ENCODE assay signal across 9 cellular contexts in the genomic region with DNA sequence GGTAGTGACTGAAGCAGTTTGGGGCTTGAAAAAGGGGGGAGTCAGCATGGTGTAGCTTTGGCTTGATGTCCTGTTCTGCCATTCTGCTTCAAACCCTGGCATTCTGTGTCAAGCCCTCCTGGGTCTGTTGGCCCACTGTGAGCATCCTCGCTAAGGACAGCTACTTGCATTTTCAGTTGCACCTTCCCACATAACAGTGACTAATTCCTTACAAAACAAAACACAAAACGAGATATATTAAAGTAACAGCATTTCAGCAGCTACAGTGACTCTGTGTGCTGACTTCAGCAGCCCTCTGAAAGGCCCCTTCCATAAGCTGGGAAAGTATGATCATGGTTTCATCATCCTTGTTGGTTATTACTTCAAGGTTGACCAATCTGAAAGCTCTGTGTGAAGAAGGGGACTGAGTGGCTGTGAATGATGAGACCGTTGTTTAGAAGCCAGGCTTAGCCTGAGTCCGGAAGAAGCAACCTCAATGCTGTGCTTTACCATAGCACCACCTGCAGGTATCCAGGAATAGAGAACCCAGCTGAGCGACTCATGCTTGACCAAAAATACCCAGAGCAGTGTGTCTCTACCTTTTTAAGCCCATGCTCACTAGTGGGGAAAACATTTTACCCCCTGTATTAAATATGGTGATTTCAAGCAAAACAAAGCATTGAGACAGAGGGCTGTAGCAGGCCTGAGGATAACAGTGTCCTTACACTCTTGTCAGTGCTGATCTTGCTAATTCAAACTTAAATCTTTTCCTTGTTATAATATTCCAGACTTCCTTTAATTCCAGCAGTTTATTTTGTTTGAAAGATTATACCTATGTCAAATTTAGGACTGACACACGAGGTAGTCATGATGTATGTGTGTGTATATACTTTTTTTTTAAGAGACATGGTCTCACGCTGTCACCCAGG. TPM values are rescaled to one million over a fixed set of nuclear protein-coding genes. Genes with fewer than 3 reads are reported as not detected.
A peak's percentile ranks its signal among the peaks of the same experiment; 100 is the strongest.
DNase-seq lines count a peak whose midpoint lies in the region; ATAC-seq and TF ChIP-seq lines count a peak whose summit lies in the region.
"Had no signal": no experiment of that assay in that cellular context is flagged by ENCODE, and none has a peak within 500 bp of the region (broad histone marks: within the 10 kb centered on the region; RNA-seq: fewer than 3 reads in every experiment).

No MANE protein-coding gene starts in this region.

- CTCF ChIA-PET in Caco-2 (lab: Charles Lee), result interaction anchor here (0.6 to 2.8 kb wide), 10 partner anchors 18 to 263 kb away, joined by 3 to 75 read pairs (median 4); a partner anchor contains a TSS

- no peak overlapping the region for H3K27ac ChIP-seq in heart left ventricle

- no peaks in the 10 kb centered on the region for H3K36me3 Mint-ChIP-seq in Caco-2 (ENCODE audit: insufficient read depth, unreplicated experiment)
- no peaks in the 10 kb centered on the region for H3K36me3 Mint-ChIP-seq in activated naive CD8-positive, alpha-beta T cell treated with anti-CD3 and anti-CD28 coated beads for 36 hours

- POLR2A ChIA-PET in Caco-2 (lab: Charles Lee), result interaction anchor here (2.6 kb wide), 1 partner anchor 172 kb away, joined by 14 read pairs; a partner anchor contains a TSS

- ATAC-seq in GM18909 (IDR thresholded peaks at IDR 0.05; ENCODE audit: poor library complexity, unreplicated experiment) (peak; percentile 92), HG03064 (IDR thresholded peaks at IDR 0.05; ENCODE audit: low read depth, unreplicated experiment) (peak; percentile 81), heart left ventricle (peak in 3 of 4 donors; percentile 86 to 92 (median 89))

- TF ChIP-seq CTCF in Caco-2 (IDR thresholded peaks at IDR 0.05; ENCODE audit: insufficient read depth in 1 of 2, low read depth in 1 of 2, low read length in 1 of 2, severe bottlenecking in 1 of 2, unreplicated experiment in 1 of 2) (peak; percentile 56 to 64), heart left ventricle (IDR thresholded peaks at IDR 0.05) (peak; percentile 49 to 78 (median 60))

- peaks cover 15% of the 10 kb centered on the region for H3K4me1 Mint-ChIP-seq in Caco-2 (ENCODE audit: low read depth, unreplicated experiment)
- peaks cover 6% of the 10 kb centered on the region for H3K4me1 Mint-ChIP-seq in activated naive CD8-positive, alpha-beta T cell treated with anti-CD3 and anti-CD28 coated beads for 36 hours

- H3K9me3 ChIP-seq in Caco-2 (no peaks in the 10 kb centered on the region), heart left ventricle (no peaks in the 10 kb centered on the region)

- BruUV-seq in Caco-2 (replicated peaks; lab: Mats Ljungman, UMichigan), result no TSS peak

- no peak for TF ChIP-seq POLR2A in heart left ventricle (IDR thresholded peaks at IDR 0.05)

- H3K4me1 ChIP-seq in Caco-2 (peaks cover 17% of the 10 kb centered on the region; the same call in 1 of the 2 replicates), heart left ventricle (peaks cover 0 to 2% (median 0%) of the 10 kb centered on the region in 12 donors)

- no peaks in the 10 kb centered on the region for H3K27me3 Mint-ChIP-seq in Caco-2 (ENCODE audit: insufficient read depth, unreplicated experiment)
- no peaks in the 10 kb centered on the region for H3K27me3 Mint-ChIP-seq in activated naive CD8-positive, alpha-beta T cell treated with anti-CD3 and anti-CD28 coated beads for 36 hours
- H3K27me3 Mint-ChIP-seq: activated naive CD8-positive, alpha-beta T cell had no signal

- WGBS in heart left ventricle, 4 donors, result 36 to 45% (median 39%) methylated on average over 7 of the region's 7 CpGs

- intact Hi-C loops in Caco-2 (cut with micrococcal nuclease; ENCODE audit: unreplicated experiment), result loop anchor here (1.0 kb wide), 1 partner anchor 171 kb away; no protein-coding TSS in a partner anchor
- intact Hi-C loops in heart left ventricle (cut with DNase I), result loop anchor here in 9 of 10 donors (1.0 to 5.0 kb wide), 4 partner anchors 168 to 173 kb away; a partner anchor contains a TSS

- H3K27ac Mint-ChIP-seq in Caco-2 (ENCODE audit: unreplicated experiment), result no peak overlapping the region
- H3K27ac Mint-ChIP-seq in activated naive CD8-positive, alpha-beta T cell treated with anti-CD3 and anti-CD28 coated beads for 36 hours, result peak overlapping the region; percentile 3
- H3K27ac Mint-ChIP-seq: activated naive CD8-positive, alpha-beta T cell had no signal

- H3K27me3 ChIP-seq in Caco-2 (replicated peaks; ENCODE audit: control insufficient read depth, insufficient read depth, low read length), result no peaks in the 10 kb centered on the region
- no peaks in the 10 kb centered on the region for H3K27me3 ChIP-seq in heart left ventricle

- no peaks in the 10 kb centered on the region for H3K9me3 Mint-ChIP-seq in Caco-2 (ENCODE audit: unreplicated experiment)
- no peaks in the 10 kb centered on the region for H3K9me3 Mint-ChIP-seq in activated naive CD8-positive, alpha-beta T cell treated with anti-CD3 and anti-CD28 coated beads for 36 hours

- H3K4me3 Mint-ChIP-seq in Caco-2 (ENCODE audit: unreplicated experiment), result no peak overlapping the region
- H3K4me3 Mint-ChIP-seq in activated naive CD8-positive, alpha-beta T cell treated with anti-CD3 and anti-CD28 coated beads for 36 hours, result no peak overlapping the region
- H3K4me3 Mint-ChIP-seq: activated naive CD8-positive, alpha-beta T cell had no signal

- H3K4me3 ChIP-seq in Caco-2 (ENCODE audit: low read depth, low read length), result no peak overlapping the region
- H3K4me3 ChIP-seq in heart left ventricle, result no peak overlapping the region

- peak; percentile 55 to 64 for DNase-seq in Caco-2
- peak; percentile 80 for DNase-seq in NOMO-1 treated with DMSO at 0.1 percent for 48 hours (lab: John Stamatoyannopoulos, UW; ENCODE audit: unreplicated experiment)
- peak; percentile 12 for DNase-seq in activated naive CD8-positive, alpha-beta T cell treated with anti-CD3 and anti-CD28 coated beads for 36 hours
- DNase-seq in heart left ventricle, result peak in 2 of 5 donors; percentile 23 to 33
- peak; percentile 18 for DNase-seq in putamen (ENCODE audit: low spot score)
- DNase-seq in NCI-H2029 treated with DMSO at 0.1 percent for 48 hours (lab: John Stamatoyannopoulos, UW), result no peak

- no peaks in the 10 kb centered on the region for H3K36me3 ChIP-seq in Caco-2 (ENCODE audit: control insufficient read depth, insufficient read depth, low read length)
- peaks cover 0 to 63% (median 43%) of the 10 kb centered on the region in 9 donors for H3K36me3 ChIP-seq in heart left ventricle

RNA-seq across cellular contexts. Expression of a gene that starts 42.6 kb away (rescaled TPM):
- total RNA-seq in Caco-2 (2022) (0.39 and 0.77 TPM in 2 replicates), heart left ventricle (1 to 10 TPM in 2 of 9 donors, under 1 TPM in 7; 0.48 to 1.5 (median 0.69) TPM)
- not detected for total RNA-seq in activated naive CD8-positive, alpha-beta T cell treated with anti-CD3 and anti-CD28 coated beads for 36 hours
- polyA plus RNA-seq in heart left ventricle, result under 1 TPM; 0.15 to 0.42 TPM
